Comparison of ENCODE assay signal across 1 cellular context in genomic region chr5:14148890-14149671, GRCh38.
TF ChIP-seq lines count a peak whose summit lies in the region.

No MANE protein-coding gene starts in this region.

TF ChIP-seq in SK-N-SH, 30 proteins besides CTCF, POLR2A, EP300 and RAD21 (continued from another document):
- no peak for TF ChIP-seq RXRA (IDR thresholded peaks at IDR 0.05; ENCODE audit: borderline replicate concordance, low read depth)
- no peak for TF ChIP-seq RFX5 (IDR thresholded peaks at IDR 0.05; ENCODE audit: low read length)
- no peak for TF ChIP-seq POLR2AphosphoS5 (IDR thresholded peaks at IDR 0.05; ENCODE audit: low read depth, low read length)
- no peak for TF ChIP-seq FOXM1 (IDR thresholded peaks at IDR 0.05; ENCODE audit: low read depth)
- no peak for TF ChIP-seq GABPA (IDR thresholded peaks at IDR 0.05; ENCODE audit: low read depth)
- no peak for TF ChIP-seq USF2 (IDR thresholded peaks at IDR 0.05; ENCODE audit: borderline replicate concordance, low read depth, low read length)
- no peak for TF ChIP-seq NRF1 (IDR thresholded peaks at IDR 0.05; ENCODE audit: low read depth, low read length)
- no peak for TF ChIP-seq REST (IDR thresholded peaks at IDR 0.05; ENCODE audit: low read depth, low read length)
- no peak for TF ChIP-seq SMC3 (IDR thresholded peaks at IDR 0.05; ENCODE audit: low read depth, low read length)
- no peak for TF ChIP-seq MAX (IDR thresholded peaks at IDR 0.05; ENCODE audit: low read depth)
- TF ChIP-seq FOSL2 (IDR thresholded peaks at IDR 0.05; ENCODE audit: borderline replicate concordance, low read depth): no peak
- TF ChIP-seq SIN3A (IDR thresholded peaks at IDR 0.05; ENCODE audit: borderline replicate concordance, low read depth, low read length): no peak
